ENCODE assay signal across 12 cellular contexts in the genomic region with DNA sequence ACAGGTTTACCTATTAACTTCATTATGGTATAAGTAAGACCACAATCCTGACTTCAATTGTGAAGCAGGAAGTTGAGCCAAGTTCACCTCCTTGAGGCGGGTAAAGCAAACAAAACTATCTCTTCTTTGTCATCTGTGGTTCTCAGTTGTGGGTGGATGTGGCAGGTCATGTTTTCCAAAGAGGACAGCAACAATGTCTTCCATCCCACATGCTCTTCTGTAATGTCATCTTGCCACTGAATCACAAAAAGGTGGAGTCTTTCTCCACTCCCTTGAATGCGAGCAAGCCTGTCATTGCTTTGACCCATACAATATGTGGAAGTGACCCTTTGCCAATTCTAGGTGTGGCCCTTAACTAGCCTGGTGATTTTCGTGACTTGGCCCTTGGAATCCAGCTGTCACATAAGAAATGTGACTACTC.
"Had no signal": no experiment of that assay in that cellular context is flagged by ENCODE, and none has a peak within 500 bp of the region (broad histone marks: within the 10 kb centered on the region; RNA-seq: fewer than 3 reads in every experiment).

No MANE protein-coding gene starts in this region.

- H3K36me3 Mint-ChIP-seq: activated naive CD8-positive, alpha-beta T cell treated with anti-CD3 and anti-CD28 coated beads, Interleukin-2, amount 10 ng/mL, durations not matched to agents 7 days and 5 days; neural progenitor cell had no signal

- DNase-seq: activated CD4-positive, alpha-beta memory T cell treated with anti-CD3 and anti-CD28 coated beads, Interleukin-2, amount 10 ng/mL, durations not matched to agents 7 days and 5 days; activated gamma-delta T cell; activated naive CD8-positive, alpha-beta T cell treated with anti-CD3 and anti-CD28 coated beads, Interleukin-2, amount 10 ng/mL, durations not matched to agents 7 days and 5 days; activated T-cell treated with anti-CD3 and anti-CD28 coated beads, Interleukin-2, amount 50 U/mL, for 48 hours; aorta; dorsolateral prefrontal cortex; pancreas; thyroid gland; uterus had no signal

- H3K27me3 Mint-ChIP-seq: activated CD4-positive, alpha-beta memory T cell treated with anti-CD3 and anti-CD28 coated beads, Interleukin-2, amount 10 ng/mL, durations not matched to agents 7 days and 5 days; activated naive CD8-positive, alpha-beta T cell treated with anti-CD3 and anti-CD28 coated beads, Interleukin-2, amount 10 ng/mL, durations not matched to agents 7 days and 5 days had no signal

- H3K4me3 ChIP-seq: dorsolateral prefrontal cortex, neural progenitor cell, pancreas, thyroid gland, uterus had no signal

- H3K4me3 Mint-ChIP-seq: activated CD4-positive, alpha-beta memory T cell treated with anti-CD3 and anti-CD28 coated beads, Interleukin-2, amount 10 ng/mL, durations not matched to agents 7 days and 5 days; activated naive CD8-positive, alpha-beta T cell treated with anti-CD3 and anti-CD28 coated beads, Interleukin-2, amount 10 ng/mL, durations not matched to agents 7 days and 5 days; neural progenitor cell had no signal

- FAIRE-seq: frontal cortex, keratinocyte, pancreas had no signal

- H3K9ac ChIP-seq: neural progenitor cell had no signal

- H3K27ac ChIP-seq: dorsolateral prefrontal cortex, neural progenitor cell, pancreas, thyroid gland, uterus had no signal

- H2AFZ ChIP-seq: neural progenitor cell had no signal

- H3K27me3 ChIP-seq: dorsolateral prefrontal cortex, neural progenitor cell, pancreas, thyroid gland, uterus had no signal

- H3K9me3 Mint-ChIP-seq: activated naive CD8-positive, alpha-beta T cell treated with anti-CD3 and anti-CD28 coated beads, Interleukin-2, amount 10 ng/mL, durations not matched to agents 7 days and 5 days had no signal

- H3K4me2 ChIP-seq: neural progenitor cell had no signal

- H3K4me1 Mint-ChIP-seq: activated CD4-positive, alpha-beta memory T cell treated with anti-CD3 and anti-CD28 coated beads, Interleukin-2, amount 10 ng/mL, durations not matched to agents 7 days and 5 days; activated naive CD8-positive, alpha-beta T cell treated with anti-CD3 and anti-CD28 coated beads, Interleukin-2, amount 10 ng/mL, durations not matched to agents 7 days and 5 days; neural progenitor cell had no signal

- H3K9me3 ChIP-seq: pancreas, thyroid gland, uterus had no signal

- H3K36me3 ChIP-seq: neural progenitor cell, thyroid gland, uterus had no signal

- H3K4me1 ChIP-seq: neural progenitor cell, thyroid gland, uterus had no signal

- ATAC-seq: pancreas had no signal

- H3K27ac Mint-ChIP-seq: activated CD4-positive, alpha-beta memory T cell treated with anti-CD3 and anti-CD28 coated beads, Interleukin-2, amount 10 ng/mL, durations not matched to agents 7 days and 5 days; activated naive CD8-positive, alpha-beta T cell treated with anti-CD3 and anti-CD28 coated beads, Interleukin-2, amount 10 ng/mL, durations not matched to agents 7 days and 5 days; neural progenitor cell had no signal
